1 cellular context compared by ENCODE assay signal in the genomic region with DNA sequence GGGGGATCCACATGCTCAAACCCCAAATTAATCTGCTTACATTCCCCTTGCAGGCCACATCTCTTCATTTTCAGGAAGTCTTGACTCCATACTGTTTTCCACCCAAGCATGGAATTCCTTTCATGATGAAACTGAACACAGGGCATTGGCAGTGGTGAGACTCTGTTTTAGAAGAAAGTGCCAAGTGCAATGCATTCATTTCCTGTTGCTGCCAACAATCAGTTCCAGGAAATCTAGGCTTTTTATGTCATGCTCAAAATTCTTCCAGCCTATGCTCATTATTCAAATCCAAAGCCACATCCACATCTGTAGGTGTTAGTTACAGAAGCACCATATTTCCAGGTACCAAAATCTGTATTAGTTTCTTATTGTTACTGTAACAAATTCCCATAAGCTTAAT.
TF ChIP-seq lines count a peak whose summit lies in the region.

No MANE protein-coding gene starts in this region.

TF ChIP-seq in GM23338, 12 proteins besides CTCF, POLR2A, EP300 and RAD21 (continued from another document):
- TF ChIP-seq ZNF462 (CRISPR knock-in tag; IDR thresholded peaks at IDR 0.05) (no peak), ZNF331 (CRISPR knock-in tag; IDR thresholded peaks at IDR 0.05; ENCODE audit: low read depth) (no peak), JUNB (IDR thresholded peaks at IDR 0.05; ENCODE audit: unreplicated experiment) (no peak), NANOG (IDR thresholded peaks at IDR 0.05; ENCODE audit: borderline replicate concordance) (no peak), EZH2 (IDR thresholded peaks at IDR 0.05; ENCODE audit: low read depth, unreplicated experiment) (no peak), ZNF114 (CRISPR knock-in tag; IDR thresholded peaks at IDR 0.05) (no peak), CREB1 (CRISPR knock-in tag; IDR thresholded peaks at IDR 0.05; ENCODE audit: low read depth) (no peak), EZH2phosphoT487 (IDR thresholded peaks at IDR 0.05; ENCODE audit: unreplicated experiment) (no peak), STAT1 (IDR thresholded peaks at IDR 0.05; ENCODE audit: unreplicated experiment) (no peak), POLR2AphosphoS5 (IDR thresholded peaks at IDR 0.05; ENCODE audit: low read depth) (no peak)
- TF ChIP-seq, protein P1, sequence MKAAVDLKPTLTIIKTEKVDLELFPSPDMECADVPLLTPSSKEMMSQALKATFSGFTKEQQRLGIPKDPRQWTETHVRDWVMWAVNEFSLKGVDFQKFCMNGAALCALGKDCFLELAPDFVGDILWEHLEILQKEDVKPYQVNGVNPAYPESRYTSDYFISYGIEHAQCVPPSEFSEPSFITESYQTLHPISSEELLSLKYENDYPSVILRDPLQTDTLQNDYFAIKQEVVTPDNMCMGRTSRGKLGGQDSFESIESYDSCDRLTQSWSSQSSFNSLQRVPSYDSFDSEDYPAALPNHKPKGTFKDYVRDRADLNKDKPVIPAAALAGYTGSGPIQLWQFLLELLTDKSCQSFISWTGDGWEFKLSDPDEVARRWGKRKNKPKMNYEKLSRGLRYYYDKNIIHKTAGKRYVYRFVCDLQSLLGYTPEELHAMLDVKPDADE (IDR thresholded peaks at IDR 0.05): no peak
